1 cellular context compared by ENCODE assay signal in the genomic region with DNA sequence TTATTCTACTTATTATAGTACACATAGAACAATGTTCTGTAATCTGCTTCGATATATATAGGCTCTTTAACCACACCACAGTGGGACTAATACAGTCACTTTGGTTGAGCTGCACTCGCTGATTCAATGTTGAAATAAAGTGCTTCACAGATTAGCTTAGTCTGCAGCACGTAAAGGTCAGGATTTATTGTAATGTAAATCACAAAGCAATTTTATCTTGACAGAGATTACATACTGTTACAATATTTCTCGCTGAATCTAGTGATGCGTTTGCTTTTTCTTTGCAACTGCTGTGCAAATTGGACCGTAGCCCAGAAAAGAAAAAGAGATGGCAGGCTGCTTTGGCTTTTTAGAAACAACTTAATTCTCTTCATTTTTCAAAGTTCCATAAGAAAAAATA.
TF ChIP-seq lines count a peak whose summit lies in the region.

No MANE protein-coding gene starts in this region.

TF ChIP-seq in HEK293, 187 proteins besides CTCF, POLR2A, EP300 and RAD21 (continued from another document):
- no peak for TF ChIP-seq ZNF280D (tag by site-specific recombination; IDR thresholded peaks at IDR 0.05)
- no peak for TF ChIP-seq ZNF292 (tag by site-specific recombination; IDR thresholded peaks at IDR 0.05; ENCODE audit: borderline replicate concordance, low read depth)
- TF ChIP-seq ZNF239 (tag by site-specific recombination; IDR thresholded peaks at IDR 0.05): no peak
- TF ChIP-seq ZNF202 (tag by site-specific recombination; IDR thresholded peaks at IDR 0.05; ENCODE audit: borderline replicate concordance): no peak
- peak; percentile 55 for TF ChIP-seq GFI1B (tag by site-specific recombination; IDR thresholded peaks at IDR 0.05)
- TF ChIP-seq SALL2 (tag by site-specific recombination; IDR thresholded peaks at IDR 0.05; ENCODE audit: borderline replicate concordance): no peak
- peak; percentile 31; the same call in 1 of the 2 replicates for TF ChIP-seq ZNF629 (tag by site-specific recombination; IDR thresholded peaks at IDR 0.05)
- TF ChIP-seq, protein P1, sequence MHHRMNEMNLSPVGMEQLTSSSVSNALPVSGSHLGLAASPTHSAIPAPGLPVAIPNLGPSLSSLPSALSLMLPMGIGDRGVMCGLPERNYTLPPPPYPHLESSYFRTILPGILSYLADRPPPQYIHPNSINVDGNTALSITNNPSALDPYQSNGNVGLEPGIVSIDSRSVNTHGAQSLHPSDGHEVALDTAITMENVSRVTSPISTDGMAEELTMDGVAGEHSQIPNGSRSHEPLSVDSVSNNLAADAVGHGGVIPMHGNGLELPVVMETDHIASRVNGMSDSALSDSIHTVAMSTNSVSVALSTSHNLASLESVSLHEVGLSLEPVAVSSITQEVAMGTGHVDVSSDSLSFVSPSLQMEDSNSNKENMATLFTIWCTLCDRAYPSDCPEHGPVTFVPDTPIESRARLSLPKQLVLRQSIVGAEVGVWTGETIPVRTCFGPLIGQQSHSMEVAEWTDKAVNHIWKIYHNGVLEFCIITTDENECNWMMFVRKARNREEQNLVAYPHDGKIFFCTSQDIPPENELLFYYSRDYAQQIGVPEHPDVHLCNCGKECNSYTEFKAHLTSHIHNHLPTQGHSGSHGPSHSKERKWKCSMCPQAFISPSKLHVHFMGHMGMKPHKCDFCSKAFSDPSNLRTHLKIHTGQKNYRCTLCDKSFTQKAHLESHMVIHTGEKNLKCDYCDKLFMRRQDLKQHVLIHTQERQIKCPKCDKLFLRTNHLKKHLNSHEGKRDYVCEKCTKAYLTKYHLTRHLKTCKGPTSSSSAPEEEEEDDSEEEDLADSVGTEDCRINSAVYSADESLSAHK (tag by site-specific recombination; IDR thresholded peaks at IDR 0.05): peak; percentile 44; the same call in 1 of the 2 replicates
- no peak for TF ChIP-seq KLF8 (tag by site-specific recombination; IDR thresholded peaks at IDR 0.05)
- TF ChIP-seq ZNF19 (tag by site-specific recombination; IDR thresholded peaks at IDR 0.05; ENCODE audit: low read depth): no peak
- 0 out of 2 replicates have a peak, but pooled peaks have one; percentile 26 for TF ChIP-seq ZNF600 (tag by site-specific recombination; IDR thresholded peaks at IDR 0.05)
- TF ChIP-seq YY2 (tag by site-specific recombination; IDR thresholded peaks at IDR 0.05): no peak
- no peak for TF ChIP-seq WT1 (tag by site-specific recombination; IDR thresholded peaks at IDR 0.05)
- TF ChIP-seq ZNF768 (tag by site-specific recombination; IDR thresholded peaks at IDR 0.05): no peak
